Comparison of ENCODE assay signal across 2 cellular contexts in the genomic region with DNA sequence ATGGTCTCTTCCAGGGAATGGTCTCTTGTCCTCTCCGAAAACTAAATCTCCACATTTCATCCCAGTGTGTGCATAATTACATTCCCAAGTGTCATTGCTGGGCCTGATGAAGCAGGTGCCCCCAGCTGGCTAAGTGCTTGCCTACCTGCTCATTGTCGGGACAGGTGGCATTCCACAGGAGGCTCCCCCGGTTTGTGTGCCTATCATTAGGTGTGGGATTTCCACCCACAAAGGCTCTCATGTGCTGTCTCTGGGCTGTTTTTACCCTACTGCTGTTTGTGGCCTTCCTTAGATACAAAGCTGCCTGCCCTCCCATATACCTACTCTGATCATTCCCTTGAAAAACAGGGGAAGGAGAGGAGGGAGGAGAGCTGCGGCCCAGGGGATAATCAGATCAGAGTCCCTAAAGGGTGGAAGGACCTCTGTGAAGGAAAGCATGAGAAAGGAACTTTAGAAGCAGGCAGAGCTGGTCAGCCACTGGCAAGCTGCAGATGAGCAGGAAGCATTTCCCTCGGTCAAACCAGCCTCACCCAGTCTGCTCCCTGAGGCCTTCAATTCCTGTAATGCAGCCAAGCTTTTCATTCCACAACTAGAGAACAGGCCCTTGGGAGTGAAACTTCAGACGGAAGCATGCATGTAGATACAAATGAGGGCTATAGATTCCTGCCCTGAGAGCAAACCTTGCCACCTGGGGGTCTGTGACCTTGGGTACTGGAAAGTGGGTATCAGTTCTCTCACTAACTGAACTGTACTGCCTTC.
TF ChIP-seq lines count a peak whose summit lies in the region.

No MANE protein-coding gene starts in this region.

TF ChIP-seq in H1, 55 proteins besides CTCF, POLR2A, EP300 and RAD21 (continued from another document):
- TF ChIP-seq TCF12 (IDR thresholded peaks at IDR 0.05; ENCODE audit: low read depth, low read length) (no peak), SIRT6 (IDR thresholded peaks at IDR 0.05; ENCODE audit: low read length) (no peak), EGR1 (IDR thresholded peaks at IDR 0.05; ENCODE audit: borderline replicate concordance, low read depth, low read length) (no peak), MAFK (IDR thresholded peaks at IDR 0.05; ENCODE audit: low read depth, low read length) (no peak), CHD2 (IDR thresholded peaks at IDR 0.05; ENCODE audit: low read length) (no peak)

TF ChIP-seq in HepG2, 621 proteins besides CTCF, POLR2A, EP300 and RAD21 (continued from another document):
- TF ChIP-seq, protein P1, sequence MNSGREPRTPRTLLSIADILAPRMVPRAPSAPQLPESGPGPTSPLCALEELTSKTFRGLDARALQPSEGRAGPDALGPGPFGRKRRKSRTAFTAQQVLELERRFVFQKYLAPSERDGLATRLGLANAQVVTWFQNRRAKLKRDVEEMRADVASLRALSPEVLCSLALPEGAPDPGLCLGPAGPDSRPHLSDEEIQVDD (CRISPR knock-in tag; IDR thresholded peaks at IDR 0.05; ENCODE audit: borderline replicate concordance): no peak
- TF ChIP-seq, protein P2, sequence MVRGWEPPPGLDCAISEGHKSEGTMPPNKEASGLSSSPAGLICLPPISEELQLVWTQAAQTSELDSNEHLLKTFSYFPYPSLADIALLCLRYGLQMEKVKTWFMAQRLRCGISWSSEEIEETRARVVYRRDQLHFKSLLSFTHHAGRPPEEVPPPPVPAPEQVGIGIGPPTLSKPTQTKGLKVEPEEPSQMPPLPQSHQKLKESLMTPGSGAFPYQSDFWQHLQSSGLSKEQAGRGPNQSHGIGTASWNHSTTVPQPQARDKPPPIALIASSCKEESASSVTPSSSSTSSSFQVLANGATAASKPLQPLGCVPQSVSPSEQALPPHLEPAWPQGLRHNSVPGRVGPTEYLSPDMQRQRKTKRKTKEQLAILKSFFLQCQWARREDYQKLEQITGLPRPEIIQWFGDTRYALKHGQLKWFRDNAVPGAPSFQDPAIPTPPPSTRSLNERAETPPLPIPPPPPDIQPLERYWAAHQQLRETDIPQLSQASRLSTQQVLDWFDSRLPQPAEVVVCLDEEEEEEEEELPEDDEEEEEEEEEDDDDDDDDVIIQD (CRISPR knock-in tag; IDR thresholded peaks at IDR 0.05; ENCODE audit: low read depth): no peak
- TF ChIP-seq ZFP1 (CRISPR knock-in tag; IDR thresholded peaks at IDR 0.05) (no peak), PHF21A (CRISPR knock-in tag; IDR thresholded peaks at IDR 0.05) (no peak)
